Comparison of ENCODE assay signal across 10 cellular contexts in genomic region chr10:70255329-70256299, GRCh38. TPM values are rescaled to one million over a fixed set of nuclear protein-coding genes. Genes with fewer than 3 reads are reported as not detected.
DNase-seq lines count a peak whose midpoint lies in the region; ATAC-seq, FAIRE-seq and TF ChIP-seq lines count a peak whose summit lies in the region.
"Had no signal": no experiment of that assay in that cellular context is flagged by ENCODE, and none has a peak within 500 bp of the region (broad histone marks: within the 10 kb centered on the region; RNA-seq: fewer than 3 reads in every experiment).

No MANE protein-coding gene starts in this region.

- TF ChIP-seq CTCF in cardiac muscle cell (IDR thresholded peaks at IDR 0.05; ENCODE audit: low read depth, low read length) (peak; percentile 14), right atrium auricular region (IDR thresholded peaks at IDR 0.05) (peak in 1 of 2 donors; percentile 24), astrocyte (IDR thresholded peaks at IDR 0.05; ENCODE audit: insufficient read depth, low read depth, low read length) (no peak), type B pancreatic cell (conservative IDR thresholded peaks at IDR 0.05) (no peak)

- no peak for ATAC-seq in HG02588 (IDR thresholded peaks at IDR 0.05; ENCODE audit: unreplicated experiment)

- peak overlapping the region; percentile 79 for H3K4me2 ChIP-seq in astrocyte (ENCODE audit: low read length)
- no peak overlapping the region for H3K4me2 ChIP-seq in Karpas-422 (ENCODE audit: low read depth, low read length, poor library complexity, severe bottlenecking)
- H3K4me2 ChIP-seq: BLaER1 had no signal

- H3K9ac ChIP-seq in astrocyte (ENCODE audit: low read length) (no peak overlapping the region), Karpas-422 (ENCODE audit: low read length) (no peak overlapping the region)
- H3K9ac ChIP-seq: BLaER1 had no signal

- H4K20me1 ChIP-seq in astrocyte (ENCODE audit: insufficient read depth, low read length) (no peaks in the 10 kb centered on the region), Karpas-422 (ENCODE audit: insufficient read depth, low read depth, low read length) (no peaks in the 10 kb centered on the region)
- H4K20me1 ChIP-seq: BLaER1 had no signal

- no peaks in the 10 kb centered on the region for H3K79me2 ChIP-seq in astrocyte (ENCODE audit: insufficient read depth, low read length)
- H3K79me2 ChIP-seq in Karpas-422 (ENCODE audit: low read length): no peaks in the 10 kb centered on the region

- no peaks in the 10 kb centered on the region for H3K36me3 ChIP-seq in cardiac muscle cell
- H3K36me3 ChIP-seq in right atrium auricular region: no peaks in the 10 kb centered on the region
- H3K36me3 ChIP-seq in astrocyte (ENCODE audit: insufficient read depth, low read length): no peaks in the 10 kb centered on the region
- no peaks in the 10 kb centered on the region for H3K36me3 ChIP-seq in Karpas-422 (ENCODE audit: insufficient read depth, low read length)
- H3K36me3 ChIP-seq: BLaER1, neutrophil had no signal

- DNase-seq in cardiac muscle cell (ENCODE audit: low read depth in 1 of 2, low spot score in 1 of 2): peak in 1 of 2 donors; percentile 77
- no peak for DNase-seq in right atrium auricular region (ENCODE audit: low spot score)
- DNase-seq in astrocyte (ENCODE audit: low read depth): peak; percentile 77
- peak; percentile 92 for DNase-seq in kidney glomerular epithelial cell (lab: John Stamatoyannopoulos, UW)
- DNase-seq in urothelium cell line (ENCODE audit: low spot score): peak; percentile 94
- no peak for DNase-seq in type B pancreatic cell (ENCODE audit: extremely low spot score, unreplicated experiment)
- no peak for DNase-seq in Karpas-422

- no peaks in the 10 kb centered on the region for H3K9me3 ChIP-seq in cardiac muscle cell (ENCODE audit: low read depth)
- H3K9me3 ChIP-seq in right atrium auricular region: no peaks in the 10 kb centered on the region
- peaks cover 1% of the 10 kb centered on the region for H3K9me3 ChIP-seq in astrocyte (ENCODE audit: insufficient read depth, low read depth, low read length)
- peaks cover 2% of the 10 kb centered on the region for H3K9me3 ChIP-seq in Karpas-422 (ENCODE audit: low read length)
- H3K9me3 ChIP-seq: neutrophil had no signal

- H3K9me2 ChIP-seq in Karpas-422 (replicated peaks; ENCODE audit: insufficient read depth, low read length): no peaks in the 10 kb centered on the region

- H3K27ac ChIP-seq in cardiac muscle cell (no peak overlapping the region), right atrium auricular region (no peak overlapping the region), astrocyte (ENCODE audit: low read depth, low read length) (no peak overlapping the region), Karpas-422 (ENCODE audit: low read length) (no peak overlapping the region)
- H3K27ac ChIP-seq: BLaER1, neutrophil had no signal

- FAIRE-seq in astrocyte (lab: Jason Lieb, UNC) (no peak), urothelium cell line (lab: Jason Lieb, UNC) (peak; percentile 86)

- no peak overlapping the region for H3K27ac Mint-ChIP-seq in astrocyte (ENCODE audit: unreplicated experiment)
- no peak overlapping the region for H3K27ac Mint-ChIP-seq in type B pancreatic cell

- H3K27me3 Mint-ChIP-seq in astrocyte (ENCODE audit: low read depth, unreplicated experiment) (peaks cover 8% of the 10 kb centered on the region), type B pancreatic cell (no peaks in the 10 kb centered on the region)

- H3K4me3 ChIP-seq in cardiac muscle cell (no peak overlapping the region), right atrium auricular region (peak overlapping the region in 1 of 2 donors; percentile 26), astrocyte (ENCODE audit: insufficient read depth, low read depth, low read length) (peak overlapping the region; percentile 28), Karpas-422 (ENCODE audit: low read length) (no peak overlapping the region)
- H3K4me3 ChIP-seq: BLaER1 had no signal

- peaks cover 5% of the 10 kb centered on the region for H3K9me3 Mint-ChIP-seq in astrocyte (ENCODE audit: unreplicated experiment)
- no peaks in the 10 kb centered on the region for H3K9me3 Mint-ChIP-seq in type B pancreatic cell

- peaks cover 2% of the 10 kb centered on the region for H3K4me1 Mint-ChIP-seq in astrocyte (ENCODE audit: low read depth, unreplicated experiment)
- H3K4me1 Mint-ChIP-seq in type B pancreatic cell (ENCODE audit: unreplicated experiment): no peaks in the 10 kb centered on the region

- peaks cover 1% of the 10 kb centered on the region for H3K36me3 Mint-ChIP-seq in astrocyte (ENCODE audit: low read depth, unreplicated experiment)
- H3K36me3 Mint-ChIP-seq in type B pancreatic cell: no peaks in the 10 kb centered on the region

- H3K4me3 Mint-ChIP-seq in astrocyte (ENCODE audit: unreplicated experiment) (no peak overlapping the region), type B pancreatic cell (no peak overlapping the region)

- H2AFZ ChIP-seq in astrocyte (ENCODE audit: low read depth, low read length) (peak overlapping the region; percentile 82), Karpas-422 (ENCODE audit: low read length) (no peak overlapping the region)

- H3K4me1 ChIP-seq in cardiac muscle cell (ENCODE audit: low read depth): no peaks in the 10 kb centered on the region
- peaks cover 0 to 7% of the 10 kb centered on the region in 2 donors for H3K4me1 ChIP-seq in right atrium auricular region
- H3K4me1 ChIP-seq in astrocyte (ENCODE audit: insufficient read depth, low read length): peaks cover 15% of the 10 kb centered on the region
- peaks cover 6% of the 10 kb centered on the region for H3K4me1 ChIP-seq in Karpas-422 (ENCODE audit: low read length)
- H3K4me1 ChIP-seq: BLaER1 had no signal

- H3K27me3 ChIP-seq in cardiac muscle cell (no peaks in the 10 kb centered on the region), right atrium auricular region (peaks cover 7 to 16% of the 10 kb centered on the region in 2 donors), astrocyte (ENCODE audit: insufficient read depth, low read length) (peaks cover 25% of the 10 kb centered on the region), Karpas-422 (ENCODE audit: low read length) (no peaks in the 10 kb centered on the region)
- H3K27me3 ChIP-seq: BLaER1 had no signal

RNA-seq across cellular contexts. Expression of gene PPA1, which starts 22.4 kb away (rescaled TPM):
- 44.9 and 54.3 TPM in 2 replicates for total RNA-seq in cardiac muscle cell
- polyA plus RNA-seq in cardiac muscle cell: 75.2 and 86.0 TPM in 2 replicates
- total RNA-seq in right atrium auricular region: 10 to 100 TPM; 48.0 to 69.2 TPM
- 95.3 and 108 TPM in 2 replicates for total RNA-seq in astrocyte
- total RNA-seq in type B pancreatic cell (ENCODE audit: low replicate concordance): 105 and 110 TPM in 2 replicates
- total RNA-seq in Karpas-422 (2014; rRNA removed; shearing (Covaris generic); ENCODE audit: low replicate concordance): 375 and 560 TPM in 2 replicates

RNA-seq across cellular contexts. Expression of gene NPFFR1, which starts 28.2 kb away (rescaled TPM):
- not detected in 2 replicates for total RNA-seq in cardiac muscle cell
- 0.06 TPM in 1 of 2 replicates, not detected in the other for polyA plus RNA-seq in cardiac muscle cell
- total RNA-seq in right atrium auricular region: under 1 TPM in 1 of 2 donors, not detected in 1; 0.47 TPM
- not detected in 2 replicates for total RNA-seq in astrocyte
- not detected in 2 replicates for total RNA-seq in type B pancreatic cell (ENCODE audit: low replicate concordance)
- total RNA-seq in Karpas-422 (2014; rRNA removed; shearing (Covaris generic); ENCODE audit: low replicate concordance): not detected in 2 replicates

Comparison
In these comparisons a context has a peak if more than half of its experiments do, and no peak if none do; other contexts are left out.
1. DNase-seq: peak in astrocyte (single experiment), kidney glomerular epithelial cell (single experiment) and urothelium cell line (single experiment); none in right atrium auricular region (single experiment), type B pancreatic cell (single experiment) and Karpas-422 (single experiment).